ENCODE assay signal across 12 cellular contexts in the genomic region with DNA sequence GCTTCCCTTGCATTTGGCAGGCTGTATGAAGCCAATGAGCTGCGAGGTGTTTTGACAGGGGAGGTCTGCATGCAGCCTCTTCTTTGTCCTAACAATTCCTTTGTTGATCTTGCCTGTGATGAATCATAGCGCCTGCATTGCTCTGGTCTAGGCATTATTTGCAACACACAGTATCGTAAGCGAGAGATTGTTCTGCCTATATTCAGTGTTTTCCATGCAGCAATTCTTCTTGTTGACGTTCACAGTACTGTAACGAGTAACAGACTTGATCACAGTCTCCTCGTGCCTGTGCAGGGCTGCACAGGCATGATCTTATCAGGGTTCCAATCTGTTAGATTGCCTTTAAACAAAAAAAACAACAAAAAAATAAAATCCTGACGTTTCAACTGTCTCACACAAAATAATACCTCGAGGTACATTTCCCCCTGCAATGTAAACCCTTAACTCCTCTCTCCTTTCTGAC. TPM values are rescaled to one million over a fixed set of nuclear protein-coding genes. Genes with fewer than 3 reads are reported as not detected.
DNase-seq lines count a peak whose midpoint lies in the region; ATAC-seq and TF ChIP-seq lines count a peak whose summit lies in the region.
"Had no signal": no experiment of that assay in that cellular context is flagged by ENCODE, and none has a peak within 500 bp of the region (broad histone marks: within the 10 kb centered on the region; RNA-seq: fewer than 3 reads in every experiment).

No MANE protein-coding gene starts in this region.

- intact Hi-C loops in activated CD4-positive, alpha-beta T cell treated with anti-CD3 and anti-CD28 coated beads, Interleukin-2, amount 10 ng/mL, durations not matched to agents 24 days and 14 days (cut with micrococcal nuclease) = loop anchor here (2.0 kb wide), 1 partner anchor 14 kb away; a partner anchor contains a TSS
- intact Hi-C loops in heart left ventricle (cut with DNase I) = no loop called here

- peak; percentile 51 for ATAC-seq in stimulated activated effector memory CD8-positive, alpha-beta T cell treated with anti-CD3 and anti-CD28 coated beads, Interleukin-12 subunit alpha, Interleukin-12 subunit beta, amount 100 ng/mL, for 72 hours
- ATAC-seq in heart left ventricle = no peak
- ATAC-seq: A549, foreskin keratinocyte had no signal

- in situ Hi-C loops in KBM-7 (cut with MboI; ENCODE audit: low pct_unique_long_range_greater_than_20kb, low sequenced_read_pairs) = loop anchor here (25.0 kb wide), 1 partner anchor 795 kb away; a partner anchor contains a TSS

- H3K9me3 ChIP-seq in heart left ventricle = no peaks in the 10 kb centered on the region
- H3K9me3 ChIP-seq: A549 had no signal

- H3K4me3 ChIP-seq in heart left ventricle = no peak overlapping the region
- H3K4me3 ChIP-seq: A549 had no signal

- peaks cover 0 to 46% (median 0%) of the 10 kb centered on the region in 12 donors for H3K4me1 ChIP-seq in heart left ventricle
- H3K4me1 ChIP-seq: A549, foreskin keratinocyte had no signal

- WGBS in heart left ventricle, 4 donors = 79 to 82% (median 81%) methylated on average over 9 of the region's 9 CpGs

- H3K4me3 Mint-ChIP-seq in activated CD4-positive, alpha-beta T cell treated with anti-CD3 and anti-CD28 coated beads, Interleukin-2, amount 10 ng/mL, durations not matched to agents 24 days and 14 days = peak overlapping the region; percentile 84
- H3K4me3 Mint-ChIP-seq in activated naive CD8-positive, alpha-beta T cell treated with anti-CD3 and anti-CD28 coated beads for 36 hours = peak overlapping the region; percentile 78
- H3K4me3 Mint-ChIP-seq in stimulated activated effector memory CD8-positive, alpha-beta T cell treated with anti-CD3 and anti-CD28 coated beads, Interleukin-12 subunit alpha, Interleukin-12 subunit beta, amount 100 ng/mL, for 72 hours = peak overlapping the region; percentile 60

- peaks cover 28% of the 10 kb centered on the region for H3K36me3 Mint-ChIP-seq in activated CD4-positive, alpha-beta T cell treated with anti-CD3 and anti-CD28 coated beads, Interleukin-2, amount 10 ng/mL, durations not matched to agents 24 days and 14 days (ENCODE audit: low read depth)
- peaks cover 5% of the 10 kb centered on the region for H3K36me3 Mint-ChIP-seq in activated naive CD8-positive, alpha-beta T cell treated with anti-CD3 and anti-CD28 coated beads for 36 hours
- peaks cover 15% of the 10 kb centered on the region for H3K36me3 Mint-ChIP-seq in stimulated activated effector memory CD8-positive, alpha-beta T cell treated with anti-CD3 and anti-CD28 coated beads, Interleukin-12 subunit alpha, Interleukin-12 subunit beta, amount 100 ng/mL, for 72 hours

- H3K27me3 ChIP-seq in heart left ventricle = no peaks in the 10 kb centered on the region
- H3K27me3 ChIP-seq: foreskin keratinocyte had no signal

- no peak for TF ChIP-seq POLR2A in heart left ventricle (IDR thresholded peaks at IDR 0.05)

- peaks cover 0 to 55% (median 23%) of the 10 kb centered on the region in 9 donors for H3K36me3 ChIP-seq in heart left ventricle

- peak; percentile 69 for DNase-seq in activated CD4-positive, alpha-beta T cell treated with anti-CD3 and anti-CD28 coated beads, Interleukin-2, amount 10 ng/mL, durations not matched to agents 24 days and 14 days
- DNase-seq in activated CD4-positive, alpha-beta T cell treated with anti-CD3 and anti-CD28 coated beads, Interleukin-2, amount 50 U/mL, for 48 hours = no peak
- DNase-seq in activated naive CD8-positive, alpha-beta T cell treated with anti-CD3 and anti-CD28 coated beads for 36 hours = no peak
- DNase-seq in fibroblast of peridontal ligament (ENCODE audit: extremely low read depth) (peak; percentile 39), KBM-7 (no peak), NCI-H345 treated with DMSO at 0.1 percent for 48 hours (lab: John Stamatoyannopoulos, UW; ENCODE audit: unreplicated experiment) (no peak), heart left ventricle (no peak)
- no peak for DNase-seq in stimulated activated effector memory CD8-positive, alpha-beta T cell treated with anti-CD3 and anti-CD28 coated beads, Interleukin-12 subunit alpha, Interleukin-12 subunit beta, amount 100 ng/mL, for 72 hours (ENCODE audit: low spot score in 2 of 2)
- DNase-seq: mammary epithelial cell, NCI-H1048 had no signal

- peak overlapping the region in 1 of 12 donors; percentile 15 for H3K27ac ChIP-seq in heart left ventricle
- H3K27ac ChIP-seq: A549, foreskin keratinocyte had no signal

- H3K9me3 Mint-ChIP-seq in activated CD4-positive, alpha-beta T cell treated with anti-CD3 and anti-CD28 coated beads, Interleukin-2, amount 10 ng/mL, durations not matched to agents 24 days and 14 days = no peaks in the 10 kb centered on the region
- no peaks in the 10 kb centered on the region for H3K9me3 Mint-ChIP-seq in activated naive CD8-positive, alpha-beta T cell treated with anti-CD3 and anti-CD28 coated beads for 36 hours
- no peaks in the 10 kb centered on the region for H3K9me3 Mint-ChIP-seq in stimulated activated effector memory CD8-positive, alpha-beta T cell treated with anti-CD3 and anti-CD28 coated beads, Interleukin-12 subunit alpha, Interleukin-12 subunit beta, amount 100 ng/mL, for 72 hours

- no peaks in the 10 kb centered on the region for H3K27me3 Mint-ChIP-seq in activated CD4-positive, alpha-beta T cell treated with anti-CD3 and anti-CD28 coated beads, Interleukin-2, amount 10 ng/mL, durations not matched to agents 24 days and 14 days
- no peaks in the 10 kb centered on the region for H3K27me3 Mint-ChIP-seq in activated naive CD8-positive, alpha-beta T cell treated with anti-CD3 and anti-CD28 coated beads for 36 hours

- peaks cover 68% of the 10 kb centered on the region for H3K4me1 Mint-ChIP-seq in activated CD4-positive, alpha-beta T cell treated with anti-CD3 and anti-CD28 coated beads, Interleukin-2, amount 10 ng/mL, durations not matched to agents 24 days and 14 days
- peaks cover 82% of the 10 kb centered on the region for H3K4me1 Mint-ChIP-seq in activated naive CD8-positive, alpha-beta T cell treated with anti-CD3 and anti-CD28 coated beads for 36 hours
- H3K4me1 Mint-ChIP-seq in stimulated activated effector memory CD8-positive, alpha-beta T cell treated with anti-CD3 and anti-CD28 coated beads, Interleukin-12 subunit alpha, Interleukin-12 subunit beta, amount 100 ng/mL, for 72 hours = peaks cover 80% of the 10 kb centered on the region

- peak overlapping the region; percentile 93 for H3K27ac Mint-ChIP-seq in activated CD4-positive, alpha-beta T cell treated with anti-CD3 and anti-CD28 coated beads, Interleukin-2, amount 10 ng/mL, durations not matched to agents 24 days and 14 days
- peak overlapping the region; percentile 85 for H3K27ac Mint-ChIP-seq in activated naive CD8-positive, alpha-beta T cell treated with anti-CD3 and anti-CD28 coated beads for 36 hours
- peak overlapping the region; percentile 57 for H3K27ac Mint-ChIP-seq in stimulated activated effector memory CD8-positive, alpha-beta T cell treated with anti-CD3 and anti-CD28 coated beads, Interleukin-12 subunit alpha, Interleukin-12 subunit beta, amount 100 ng/mL, for 72 hours

- TF ChIP-seq CTCF in heart left ventricle (IDR thresholded peaks at IDR 0.05) = no peak

RNA-seq across cellular contexts. Expression of a gene that starts 13.9 kb away (rescaled TPM):
- total RNA-seq in activated CD4-positive, alpha-beta T cell treated with anti-CD3 and anti-CD28 coated beads, Interleukin-2, amount 10 ng/mL, durations not matched to agents 24 days and 14 days = 172 and 173 TPM in 2 replicates
- total RNA-seq in activated naive CD8-positive, alpha-beta T cell treated with anti-CD3 and anti-CD28 coated beads for 36 hours = 100 to 1,000 TPM; 174 to 178 TPM
- 10 to 100 TPM; 46.9 to 87.8 (median 52.0) TPM for total RNA-seq in heart left ventricle
- 100 to 1,000 TPM in 1 of 2 donors, 10 to 100 TPM in 1; 35.5 to 131 TPM for polyA plus RNA-seq in heart left ventricle

RNA-seq across cellular contexts. Expression of a gene that starts 38.0 kb away (rescaled TPM):
- total RNA-seq in activated CD4-positive, alpha-beta T cell treated with anti-CD3 and anti-CD28 coated beads, Interleukin-2, amount 10 ng/mL, durations not matched to agents 24 days and 14 days = 38.0 and 45.5 TPM in 2 replicates
- total RNA-seq in activated naive CD8-positive, alpha-beta T cell treated with anti-CD3 and anti-CD28 coated beads for 36 hours = 10 to 100 TPM; 37.6 to 41.4 TPM
- 10 to 100 TPM; 30.3 to 43.7 (median 31.7) TPM for total RNA-seq in heart left ventricle
- polyA plus RNA-seq in heart left ventricle = 10 to 100 TPM; 38.3 to 42.8 TPM

Comparison
In these comparisons a context has a peak if more than half of its experiments do, and no peak if none do; other contexts are left out.
1. DNase-seq: peak in activated CD4-positive, alpha-beta T cell treated with anti-CD3 and anti-CD28 coated beads, Interleukin-2, amount 10 ng/mL, durations not matched to agents 24 days and 14 days (single experiment) and fibroblast of peridontal ligament (single experiment); none in activated CD4-positive, alpha-beta T cell treated with anti-CD3 and anti-CD28 coated beads, Interleukin-2, amount 50 U/mL, for 48 hours (0 of 2), activated naive CD8-positive, alpha-beta T cell treated with anti-CD3 and anti-CD28 coated beads for 36 hours (single experiment), stimulated activated effector memory CD8-positive, alpha-beta T cell treated with anti-CD3 and anti-CD28 coated beads, Interleukin-12 subunit alpha, Interleukin-12 subunit beta, amount 100 ng/mL, for 72 hours (0 of 2), KBM-7 (single experiment), NCI-H345 treated with DMSO at 0.1 percent for 48 hours (single experiment) and heart left ventricle (0 of 5).
2. Peak in every context shown above with its lines, with median percentiles within 50 percentile points of each other: H3K27ac Mint-ChIP-seq and H3K4me3 Mint-ChIP-seq.